ENCODE assay signal across 7 cellular contexts in the genomic region with DNA sequence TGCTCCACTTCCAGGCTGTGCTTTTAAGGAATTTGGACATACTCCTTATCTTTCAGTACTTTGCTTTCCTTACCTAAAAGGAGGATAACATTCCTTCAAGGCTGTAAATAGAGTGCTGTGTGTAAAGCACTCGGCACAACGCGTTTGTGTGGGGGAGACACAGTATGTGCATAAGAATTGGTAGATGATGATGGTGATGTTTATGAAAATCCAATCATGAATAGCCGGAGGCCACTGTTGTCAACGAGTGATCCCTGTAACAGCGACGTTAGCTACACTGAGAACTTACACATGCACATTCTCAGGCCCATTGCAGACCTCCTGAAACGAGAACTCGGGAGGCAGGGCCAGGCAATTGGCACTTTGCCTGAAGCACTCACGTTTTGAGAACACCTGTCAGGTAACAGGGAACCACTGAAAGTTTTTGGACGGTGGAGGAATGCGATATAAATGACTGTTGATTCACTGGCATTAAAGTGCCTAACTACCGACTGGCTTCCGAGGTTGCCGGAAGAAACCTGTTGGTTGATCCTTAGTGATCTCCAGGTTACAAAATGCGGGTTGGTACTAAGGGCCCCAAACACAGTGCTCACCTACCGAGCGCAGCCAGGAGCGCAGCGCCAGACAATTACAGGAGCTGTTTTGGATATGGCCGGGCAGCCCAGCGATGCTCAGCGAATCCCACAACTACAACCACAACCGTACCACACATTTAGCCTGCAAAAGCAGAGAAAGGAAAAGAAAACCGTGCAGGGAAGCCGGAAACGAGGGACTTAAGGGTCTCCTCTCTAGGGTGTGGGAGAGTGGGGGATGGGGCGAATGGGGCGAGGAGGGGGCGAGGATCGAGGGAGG. TPM values are rescaled to one million over a fixed set of nuclear protein-coding genes. Genes with fewer than 3 reads are reported as not detected.
A peak's percentile ranks its signal among the peaks of the same experiment; 100 is the strongest.
DNase-seq lines count a peak whose midpoint lies in the region; ATAC-seq and TF ChIP-seq lines count a peak whose summit lies in the region.

No MANE protein-coding gene starts in this region.

- in situ Hi-C loops in transverse colon (cut with MboI; ENCODE audit: low pct_ligation_motif_present in 1 of 4, low pct_unique_long_range_greater_than_20kb in 1 of 4, low sequenced_read_pairs in 3 of 4) = loop anchor here in 3 of 4 donors (10.0 to 25.0 kb wide), 2 partner anchors 116 to 128 kb away; no protein-coding TSS in a partner anchor

- peak overlapping the region; percentile 40 for H3K4me3 ChIP-seq in GM12875 (ENCODE audit: low read depth, low read length)
- peak overlapping the region; percentile 65 for H3K4me3 ChIP-seq in colonic mucosa
- peak overlapping the region; percentile 85 for H3K4me3 ChIP-seq in lung
- H3K4me3 ChIP-seq in transverse colon = peak overlapping the region; percentile 43 to 80 (median 62)

- WGBS in lung, 2 donors = 12 to 17% methylated on average over 30 to 31 of the region's 31 CpGs
- WGBS in transverse colon (ENCODE audit: low coverage in 1 of 2), 2 donors = 13 to 24% methylated on average over 3 to 31 of the region's 31 CpGs

- intact Hi-C loops in colonic mucosa (cut with DNase I) (loop anchor here (10.0 kb wide), 1 partner anchor 128 kb away; no protein-coding TSS in a partner anchor), transverse colon (cut with DNase I; ENCODE audit: low total_unique reads) (loop anchor here (5.0 kb wide), 1 partner anchor 136 kb away; no protein-coding TSS in a partner anchor)

- H3K4me1 ChIP-seq in colonic mucosa = no peaks in the 10 kb centered on the region
- H3K4me1 ChIP-seq in lung (ENCODE audit: control insufficient read depth in 2 of 2, insufficient read depth in 2 of 2, low read length in 2 of 2) = peaks cover 1 to 3% of the 10 kb centered on the region in 2 donors
- H3K4me1 ChIP-seq in transverse colon = peaks cover 6 to 34% (median 14%) of the 10 kb centered on the region in 4 donors

- H3K9ac ChIP-seq in colonic mucosa (ENCODE audit: low read depth in 2 of 2, low read length in 2 of 2) = peak overlapping the region; percentile 63 to 68

- TF ChIP-seq EP300 in transverse colon (IDR thresholded peaks at IDR 0.05; ENCODE audit: low read depth) = no peak

- H3K36me3 ChIP-seq in colonic mucosa (no peaks in the 10 kb centered on the region), lung (ENCODE audit: control insufficient read depth in 2 of 2, insufficient read depth in 2 of 2, low read length in 2 of 2) (no peaks in the 10 kb centered on the region), transverse colon (no peaks in the 10 kb centered on the region)

- H3K9me3 ChIP-seq in colonic mucosa (no peaks in the 10 kb centered on the region), lung (ENCODE audit: control insufficient read depth in 2 of 2, insufficient read depth in 1 of 2, low read length in 1 of 2) (no peaks in the 10 kb centered on the region), transverse colon (no peaks in the 10 kb centered on the region)

- ATAC-seq in lung (ENCODE audit: insufficient read depth, low FRiP score) (no peak), GM18520 (IDR thresholded peaks at IDR 0.05; ENCODE audit: unreplicated experiment) (no peak), GM18870 (IDR thresholded peaks at IDR 0.05; ENCODE audit: unreplicated experiment) (no peak)

- TF ChIP-seq POLR2A in transverse colon (IDR thresholded peaks at IDR 0.05) = no peak

- TF ChIP-seq CTCF in GM12875 (IDR thresholded peaks at IDR 0.05; ENCODE audit: borderline replicate concordance, insufficient read depth, low read depth, low read length) = no peak
- TF ChIP-seq CTCF in colonic mucosa (IDR thresholded peaks at IDR 0.05) = no peak
- no peak for TF ChIP-seq CTCF in lung (IDR thresholded peaks at IDR 0.05; ENCODE audit: control extremely low read depth, extremely low read depth)
- no peak for TF ChIP-seq CTCF in transverse colon (IDR thresholded peaks at IDR 0.05)

- H3K27me3 ChIP-seq in colonic mucosa = no peaks in the 10 kb centered on the region
- no peaks in the 10 kb centered on the region for H3K27me3 ChIP-seq in lung (ENCODE audit: control insufficient read depth, insufficient read depth)
- no peaks in the 10 kb centered on the region for H3K27me3 ChIP-seq in transverse colon

- H3K27ac ChIP-seq in colonic mucosa = peak overlapping the region; percentile 52
- H3K27ac ChIP-seq in lung (ENCODE audit: low read depth in 1 of 2, low read length in 1 of 2) = peak overlapping the region; percentile 93 to 100
- H3K27ac ChIP-seq in transverse colon = peak overlapping the region; percentile 84 to 89 (median 86)

- DNase-seq in NCI-H748 (lab: John Stamatoyannopoulos, UW; ENCODE audit: unreplicated experiment) (peak; percentile 66), colonic mucosa (peak; percentile 54), lung (ENCODE audit: low spot score) (peak; percentile 65), transverse colon (peak; percentile 33)

RNA-seq across cellular contexts. Expression of a gene that starts 1.0 kb away (rescaled TPM):
- 10 to 100 TPM; 26.8 to 30.7 TPM for total RNA-seq in colonic mucosa
- 10 to 100 TPM; 54.9 to 91.7 TPM for total RNA-seq in lung
- polyA plus RNA-seq in lung = 10 to 100 TPM; 19.7 to 53.1 TPM
- total RNA-seq in transverse colon = 10 to 100 TPM; 20.3 to 42.3 (median 29.6) TPM
